ENCODE assay signal across 1 cellular context in the genomic region with DNA sequence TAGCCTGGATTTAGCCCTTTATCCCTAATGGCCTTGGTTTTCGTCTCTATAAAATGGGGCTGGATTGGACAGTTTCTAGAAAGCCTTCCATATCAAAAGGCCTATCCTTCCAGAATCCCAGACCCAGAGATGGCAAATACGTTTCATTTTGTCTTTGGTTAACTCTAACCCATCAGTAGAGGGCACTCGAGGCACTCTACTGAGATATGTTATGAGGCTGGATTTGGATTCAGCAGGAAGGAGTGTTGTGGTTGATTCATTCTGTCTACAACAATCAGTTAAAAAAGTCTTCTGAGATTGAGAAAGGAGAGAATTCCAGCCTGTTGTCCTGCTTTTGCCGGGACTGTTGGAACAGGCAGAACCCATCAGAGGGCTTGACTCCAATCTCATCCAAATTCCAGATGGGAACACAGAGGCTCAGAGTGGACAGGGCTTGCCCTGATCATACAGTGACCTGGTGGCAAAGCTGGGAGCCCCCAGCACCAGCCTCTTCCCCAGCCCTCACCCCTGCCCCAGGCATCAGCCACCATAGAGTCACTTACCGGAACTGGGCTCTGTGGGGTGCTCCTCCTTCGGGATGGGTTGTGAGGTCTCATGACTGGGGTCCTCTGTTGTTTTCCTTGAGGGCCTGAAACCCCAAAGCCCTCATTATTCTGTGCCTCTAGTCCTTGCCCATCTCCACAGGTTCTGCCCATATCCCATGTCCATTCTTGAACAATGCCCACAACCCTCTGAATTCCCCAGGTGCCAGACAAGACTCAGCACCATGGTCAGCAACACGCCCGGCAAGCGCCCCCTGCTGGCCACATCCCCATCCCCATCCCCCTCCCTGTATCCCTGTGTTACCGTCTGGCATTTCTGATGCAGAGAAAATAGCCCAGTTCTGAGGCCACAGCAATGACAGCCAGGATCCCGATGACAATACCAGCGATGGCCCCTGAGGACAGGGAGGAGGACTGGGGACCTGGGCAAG.
TF ChIP-seq lines count a peak whose summit lies in the region.

No MANE protein-coding gene starts in this region.

TF ChIP-seq in HEK293, 187 proteins besides CTCF, POLR2A, EP300 and RAD21 (continued from another document):
- TF ChIP-seq, protein P1, sequence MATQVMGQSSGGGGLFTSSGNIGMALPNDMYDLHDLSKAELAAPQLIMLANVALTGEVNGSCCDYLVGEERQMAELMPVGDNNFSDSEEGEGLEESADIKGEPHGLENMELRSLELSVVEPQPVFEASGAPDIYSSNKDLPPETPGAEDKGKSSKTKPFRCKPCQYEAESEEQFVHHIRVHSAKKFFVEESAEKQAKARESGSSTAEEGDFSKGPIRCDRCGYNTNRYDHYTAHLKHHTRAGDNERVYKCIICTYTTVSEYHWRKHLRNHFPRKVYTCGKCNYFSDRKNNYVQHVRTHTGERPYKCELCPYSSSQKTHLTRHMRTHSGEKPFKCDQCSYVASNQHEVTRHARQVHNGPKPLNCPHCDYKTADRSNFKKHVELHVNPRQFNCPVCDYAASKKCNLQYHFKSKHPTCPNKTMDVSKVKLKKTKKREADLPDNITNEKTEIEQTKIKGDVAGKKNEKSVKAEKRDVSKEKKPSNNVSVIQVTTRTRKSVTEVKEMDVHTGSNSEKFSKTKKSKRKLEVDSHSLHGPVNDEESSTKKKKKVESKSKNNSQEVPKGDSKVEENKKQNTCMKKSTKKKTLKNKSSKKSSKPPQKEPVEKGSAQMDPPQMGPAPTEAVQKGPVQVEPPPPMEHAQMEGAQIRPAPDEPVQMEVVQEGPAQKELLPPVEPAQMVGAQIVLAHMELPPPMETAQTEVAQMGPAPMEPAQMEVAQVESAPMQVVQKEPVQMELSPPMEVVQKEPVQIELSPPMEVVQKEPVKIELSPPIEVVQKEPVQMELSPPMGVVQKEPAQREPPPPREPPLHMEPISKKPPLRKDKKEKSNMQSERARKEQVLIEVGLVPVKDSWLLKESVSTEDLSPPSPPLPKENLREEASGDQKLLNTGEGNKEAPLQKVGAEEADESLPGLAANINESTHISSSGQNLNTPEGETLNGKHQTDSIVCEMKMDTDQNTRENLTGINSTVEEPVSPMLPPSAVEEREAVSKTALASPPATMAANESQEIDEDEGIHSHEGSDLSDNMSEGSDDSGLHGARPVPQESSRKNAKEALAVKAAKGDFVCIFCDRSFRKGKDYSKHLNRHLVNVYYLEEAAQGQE (tag by site-specific recombination; IDR thresholded peaks at IDR 0.05): peak; percentile 99
